Comparison of ENCODE assay signal across 21 cellular contexts in the genomic region with DNA sequence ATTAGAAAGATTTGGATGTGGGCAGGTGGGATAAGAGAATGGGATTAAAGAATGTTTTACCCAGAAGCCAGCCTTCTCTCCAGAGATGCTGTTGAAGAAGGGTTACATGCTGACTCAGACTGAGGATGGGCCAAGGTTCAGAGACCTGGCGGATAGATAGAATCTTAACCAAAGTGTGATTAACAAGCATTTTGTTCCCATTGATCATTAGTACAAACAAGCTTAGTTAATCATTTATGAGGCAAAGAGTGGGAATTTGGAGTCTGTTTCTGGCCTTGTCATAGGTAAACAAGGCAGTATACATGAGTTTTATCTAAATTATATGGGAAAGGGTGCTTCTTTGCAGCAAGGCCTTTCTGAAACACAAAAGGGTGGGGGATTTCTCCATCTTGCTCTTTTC. TPM values are rescaled to one million over a fixed set of nuclear protein-coding genes. Genes with fewer than 3 reads are reported as not detected.
DNase-seq lines count a peak whose midpoint lies in the region; ATAC-seq, FAIRE-seq and TF ChIP-seq lines count a peak whose summit lies in the region.
"Had no signal": no experiment of that assay in that cellular context is flagged by ENCODE, and none has a peak within 500 bp of the region (broad histone marks: within the 10 kb centered on the region; RNA-seq: fewer than 3 reads in every experiment).

No MANE protein-coding gene starts in this region.

- H3K4me3 ChIP-seq in A549 (no peak overlapping the region), LNCaP clone FGC (ENCODE audit: low read depth, low read length) (no peak overlapping the region), epithelial cell of proximal tubule (ENCODE audit: low read depth, low read length) (no peak overlapping the region)
- H3K4me3 ChIP-seq: PC-9 had no signal

- H3K9me3 ChIP-seq in A549 = no peaks in the 10 kb centered on the region

- WGBS in A549 (ENCODE audit: missing lambda C conversion rate) = 10% methylated on average over 1 of the region's 1 CpG

- TF ChIP-seq RAD21 in A549 (conservative IDR thresholded peaks at IDR 0.05 in 1 of 2, IDR thresholded peaks at IDR 0.05 in 1 of 2) = no peak

- peaks cover 11% of the 10 kb centered on the region; the same call in 1 of the 3 replicates for H3K4me1 ChIP-seq in A549

- FAIRE-seq in A549 (lab: Jason Lieb, UNC) = no peak
- FAIRE-seq: A204.1 had no signal

- TF ChIP-seq POLR2A in A549 (IDR thresholded peaks at IDR 0.05; ENCODE audit: low read length) = no peak

- TF ChIP-seq CTCF in A549 (IDR thresholded peaks at IDR 0.05) = no peak
- no peak for TF ChIP-seq CTCF in LNCaP clone FGC (IDR thresholded peaks at IDR 0.05; ENCODE audit: control insufficient read depth, extremely low read depth, insufficient read depth)
- no peak for TF ChIP-seq CTCF in epithelial cell of proximal tubule (conservative IDR thresholded peaks at IDR 0.05; ENCODE audit: low read depth, low read length)

- in situ Hi-C loops in KBM-7 (cut with MboI; ENCODE audit: low pct_unique_long_range_greater_than_20kb, low sequenced_read_pairs) = loop anchor here (25.0 kb wide), 1 partner anchor 403 kb away; no protein-coding TSS in a partner anchor

- CTCF ChIA-PET in A549 (lab: Yijun Ruan, JAX) = interaction anchor here (6.2 kb wide), 1 partner anchor 402 kb away, joined by 40 read pairs; no protein-coding TSS in a partner anchor

- H3K4me2 ChIP-seq in A549 = peak overlapping the region; percentile 34; the same call in 2 of the 3 replicates
- H3K4me2 ChIP-seq: KMS-11, PC-9 had no signal

- POLR2A ChIA-PET in A549 (lab: Yijun Ruan, JAX) = no interaction called here

- no peak overlapping the region for H3K27ac ChIP-seq in A549
- H3K27ac ChIP-seq: C4-2B, HL-60, KMS-11, PC-9 had no signal

- ATAC-seq in A549 = peak in 1 of 2 experiments; percentile 68; a peak in 2 of 6 replicates
- no peak for ATAC-seq in HG03342 (IDR thresholded peaks at IDR 0.05; ENCODE audit: unreplicated experiment)
- no peak for ATAC-seq in GM21367 (IDR thresholded peaks at IDR 0.05; ENCODE audit: unreplicated experiment)

- peak; percentile 13 to 41 for DNase-seq in A549 (ENCODE audit: low read depth in 1 of 2, low spot score in 1 of 2)
- DNase-seq in LNCaP clone FGC (ENCODE audit: low read depth) = peak; percentile 37
- DNase-seq in epithelial cell of proximal tubule (ENCODE audit: low read depth) = peak; percentile 88
- peak; percentile 44 for DNase-seq in mucosa of gallbladder (ENCODE audit: low spot score)
- no peak for DNase-seq in cerebellar nuclear complex (lab: John Stamatoyannopoulos, UW)
- DNase-seq in KBM-7 = no peak
- DNase-seq: COR-L47, DMS53, HCEC 1CT, NCI-H1092, NCI-H146, NCI-H2081 treated with DMSO at 0.1 percent for 48 hours, NCI-H510A treated with DMSO at 0.1 percent for 48 hours, NCI-H82, PC-9 had no signal

- no peak for TF ChIP-seq EP300 in A549 (IDR thresholded peaks at IDR 0.05)

TF ChIP-seq in A549, 52 proteins besides CTCF, POLR2A, EP300 and RAD21:
- TF ChIP-seq CEBPB (IDR thresholded peaks at IDR 0.05) (no peak), CHD2 (IDR thresholded peaks at IDR 0.05; ENCODE audit: low read length, partially characterized antibody) (no peak), MAZ (IDR thresholded peaks at IDR 0.05; ENCODE audit: borderline replicate concordance, low read depth, low read length) (no peak), JUN (IDR thresholded peaks at IDR 0.05) (no peak), GATA3 (IDR thresholded peaks at IDR 0.05; ENCODE audit: borderline replicate concordance) (peak; percentile 69; the same call in 1 of the 2 replicates), MAFK (IDR thresholded peaks at IDR 0.05; ENCODE audit: partially characterized antibody) (peak; percentile 29), PHF8 (IDR thresholded peaks at IDR 0.05; ENCODE audit: borderline replicate concordance, low read depth) (no peak), SMC3 (IDR thresholded peaks at IDR 0.05) (no peak), FOSL2 (IDR thresholded peaks at IDR 0.05) (no peak), FOSL2 (CRISPR knock-in tag; IDR thresholded peaks at IDR 0.05) (peak; percentile 37; the same call in 1 of the 2 replicates), ZFP36 (IDR thresholded peaks at IDR 0.05; ENCODE audit: borderline replicate concordance, partially characterized antibody) (no peak), EHF (CRISPR knock-in tag; IDR thresholded peaks at IDR 0.05) (no peak)
- TF ChIP-seq, protein P1, sequence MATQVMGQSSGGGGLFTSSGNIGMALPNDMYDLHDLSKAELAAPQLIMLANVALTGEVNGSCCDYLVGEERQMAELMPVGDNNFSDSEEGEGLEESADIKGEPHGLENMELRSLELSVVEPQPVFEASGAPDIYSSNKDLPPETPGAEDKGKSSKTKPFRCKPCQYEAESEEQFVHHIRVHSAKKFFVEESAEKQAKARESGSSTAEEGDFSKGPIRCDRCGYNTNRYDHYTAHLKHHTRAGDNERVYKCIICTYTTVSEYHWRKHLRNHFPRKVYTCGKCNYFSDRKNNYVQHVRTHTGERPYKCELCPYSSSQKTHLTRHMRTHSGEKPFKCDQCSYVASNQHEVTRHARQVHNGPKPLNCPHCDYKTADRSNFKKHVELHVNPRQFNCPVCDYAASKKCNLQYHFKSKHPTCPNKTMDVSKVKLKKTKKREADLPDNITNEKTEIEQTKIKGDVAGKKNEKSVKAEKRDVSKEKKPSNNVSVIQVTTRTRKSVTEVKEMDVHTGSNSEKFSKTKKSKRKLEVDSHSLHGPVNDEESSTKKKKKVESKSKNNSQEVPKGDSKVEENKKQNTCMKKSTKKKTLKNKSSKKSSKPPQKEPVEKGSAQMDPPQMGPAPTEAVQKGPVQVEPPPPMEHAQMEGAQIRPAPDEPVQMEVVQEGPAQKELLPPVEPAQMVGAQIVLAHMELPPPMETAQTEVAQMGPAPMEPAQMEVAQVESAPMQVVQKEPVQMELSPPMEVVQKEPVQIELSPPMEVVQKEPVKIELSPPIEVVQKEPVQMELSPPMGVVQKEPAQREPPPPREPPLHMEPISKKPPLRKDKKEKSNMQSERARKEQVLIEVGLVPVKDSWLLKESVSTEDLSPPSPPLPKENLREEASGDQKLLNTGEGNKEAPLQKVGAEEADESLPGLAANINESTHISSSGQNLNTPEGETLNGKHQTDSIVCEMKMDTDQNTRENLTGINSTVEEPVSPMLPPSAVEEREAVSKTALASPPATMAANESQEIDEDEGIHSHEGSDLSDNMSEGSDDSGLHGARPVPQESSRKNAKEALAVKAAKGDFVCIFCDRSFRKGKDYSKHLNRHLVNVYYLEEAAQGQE (IDR thresholded peaks at IDR 0.05) = no peak
- TF ChIP-seq, protein P2, sequence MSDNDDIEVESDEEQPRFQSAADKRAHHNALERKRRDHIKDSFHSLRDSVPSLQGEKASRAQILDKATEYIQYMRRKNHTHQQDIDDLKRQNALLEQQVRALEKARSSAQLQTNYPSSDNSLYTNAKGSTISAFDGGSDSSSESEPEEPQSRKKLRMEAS (IDR thresholded peaks at IDR 0.05) = no peak
- TF ChIP-seq, protein P3, sequence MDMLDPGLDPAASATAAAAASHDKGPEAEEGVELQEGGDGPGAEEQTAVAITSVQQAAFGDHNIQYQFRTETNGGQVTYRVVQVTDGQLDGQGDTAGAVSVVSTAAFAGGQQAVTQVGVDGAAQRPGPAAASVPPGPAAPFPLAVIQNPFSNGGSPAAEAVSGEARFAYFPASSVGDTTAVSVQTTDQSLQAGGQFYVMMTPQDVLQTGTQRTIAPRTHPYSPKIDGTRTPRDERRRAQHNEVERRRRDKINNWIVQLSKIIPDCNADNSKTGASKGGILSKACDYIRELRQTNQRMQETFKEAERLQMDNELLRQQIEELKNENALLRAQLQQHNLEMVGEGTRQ (IDR thresholded peaks at IDR 0.05) = no peak

RNA-seq across cellular contexts. Expression of a gene that starts 20.8 kb away (rescaled TPM):
- polyA plus RNA-seq in A549 (2011; rRNA removed) = 4.1 and 4.8 TPM in 2 replicates
- 2.1 and 2.3 TPM in 2 replicates for polyA plus RNA-seq in A549 (2012; cell fraction: cytosol; rRNA removed)
- polyA plus RNA-seq in A549 (2012; cell fraction: nucleus; rRNA removed) = 1.7 and 1.8 TPM in 2 replicates
- 3.6 to 4.0 TPM (median 3.7 TPM) in 3 replicates for polyA plus RNA-seq in A549 (2017; fragmentation: RNase III; extraction: RNeasy Plus Mini Kit Qiagen cat#74134 plus additional on column Dnase treatment)
- 2.7 and 3.2 TPM in 2 replicates for polyA minus RNA-seq in A549 (2011; rRNA and poly(A)+ RNA removed)
- 3.5 and 8.8 TPM in 2 replicates for total RNA-seq in epithelial cell of proximal tubule
- total RNA-seq in mucosa of gallbladder = 9.5 TPM

Comparison
In these comparisons a context has a peak if more than half of its experiments do, and no peak if none do; other contexts are left out.
1. DNase-seq: peak in A549 (2 of 2), LNCaP clone FGC (single experiment), epithelial cell of proximal tubule (single experiment) and mucosa of gallbladder (single experiment); none in cerebellar nuclear complex (0 of 2) and KBM-7 (single experiment).